Comparison of ENCODE assay signal across 10 cellular contexts in genomic region chr1:200869753-200870391, GRCh38. TPM values are rescaled to one million over a fixed set of nuclear protein-coding genes. Genes with fewer than 3 reads are reported as not detected.
DNase-seq lines count a peak whose midpoint lies in the region; ATAC-seq, FAIRE-seq and TF ChIP-seq lines count a peak whose summit lies in the region.
"Had no signal": no experiment of that assay in that cellular context is flagged by ENCODE, and none has a peak within 500 bp of the region (broad histone marks: within the 10 kb centered on the region; RNA-seq: fewer than 3 reads in every experiment).

No MANE protein-coding gene starts in this region.

- peaks cover 47 to 49% of the 10 kb centered on the region in 2 donors for H3K4me1 Mint-ChIP-seq in effector memory CD8-positive, alpha-beta T cell (ENCODE audit: low read depth in 2 of 2)

- peak in 1 of 3 experiments; percentile 21 for DNase-seq in effector memory CD8-positive, alpha-beta T cell
- no peak for DNase-seq in NCI-H510A treated with DMSO at 0.1 percent for 48 hours (lab: John Stamatoyannopoulos, UW)
- DNase-seq in D721Med (ENCODE audit: insufficient read length, low spot score) = no peak
- DNase-seq in urothelium cell line (ENCODE audit: low spot score) = no peak
- no peak for DNase-seq in left colon

- no peak for FAIRE-seq in D721Med (lab: Jason Lieb, UNC)
- FAIRE-seq in urothelium cell line (lab: Jason Lieb, UNC) = no peak

- no peak for TF ChIP-seq CTCF in D721Med (IDR thresholded peaks at IDR 0.05; ENCODE audit: insufficient read depth, missing control alignments)

- peak overlapping the region; percentile 88 to 91 for H3K27ac Mint-ChIP-seq in effector memory CD8-positive, alpha-beta T cell
- H3K27ac Mint-ChIP-seq: activated T-helper 2 cell treated with anti-CD3 and anti-CD28 coated beads, Interferon-gamma antibody, Interleukin-2, Interleukin-4, amounts not matched to agents 10 μg/mL and 5 μg/mL and 100 μg/mL, durations not matched to agents 14 hours and 24 hours and 36 hours had no signal

- peak; percentile 58 for ATAC-seq in GM18502 (IDR thresholded peaks at IDR 0.05; ENCODE audit: poor library complexity, unreplicated experiment)
- peak; percentile 46 for ATAC-seq in GM19397 (IDR thresholded peaks at IDR 0.05; ENCODE audit: unreplicated experiment)
- ATAC-seq in HG03135 (IDR thresholded peaks at IDR 0.05; ENCODE audit: unreplicated experiment) = peak; percentile 35
- peak; percentile 71 for ATAC-seq in effector memory CD8-positive, alpha-beta T cell (replicated peaks)
- ATAC-seq in left colon = no peak

- peak overlapping the region; percentile 68 to 72 for H3K4me3 Mint-ChIP-seq in effector memory CD8-positive, alpha-beta T cell
- H3K4me3 Mint-ChIP-seq: neural crest cell had no signal

- intact Hi-C loops in left colon (cut with DNase I, micrococcal nuclease) = no loop called here

- H3K36me3 Mint-ChIP-seq in effector memory CD8-positive, alpha-beta T cell (ENCODE audit: insufficient read depth) = no peaks in the 10 kb centered on the region

- peaks cover 11 to 14% of the 10 kb centered on the region in 2 donors for H3K27me3 Mint-ChIP-seq in effector memory CD8-positive, alpha-beta T cell

- H3K9me3 Mint-ChIP-seq in effector memory CD8-positive, alpha-beta T cell = no peaks in the 10 kb centered on the region
- H3K9me3 Mint-ChIP-seq: activated T-helper 2 cell treated with anti-CD3 and anti-CD28 coated beads, Interferon-gamma antibody, Interleukin-2, Interleukin-4, amounts not matched to agents 10 μg/mL and 5 μg/mL and 100 μg/mL, durations not matched to agents 14 hours and 24 hours and 36 hours; neural crest cell had no signal

RNA-seq across cellular contexts. Expression of gene GPR25, which starts 2.9 kb away (rescaled TPM):
- total RNA-seq in left colon = under 1 TPM in 1 of 2 donors, not detected in 1; 0.64 TPM
- total RNA-seq: activated T-helper 2 cell treated with anti-CD3 and anti-CD28 coated beads, Interferon-gamma antibody, Interleukin-2, Interleukin-4, amounts not matched to agents 10 μg/mL and 5 μg/mL and 100 μg/mL, durations not matched to agents 14 hours and 24 hours and 36 hours; neural crest cell had no signal

RNA-seq across cellular contexts. Expression of gene INAVA, which starts 24.8 kb away (rescaled TPM):
- total RNA-seq in left colon = 100 to 1,000 TPM; 172 to 195 TPM
- total RNA-seq: activated T-helper 2 cell treated with anti-CD3 and anti-CD28 coated beads, Interferon-gamma antibody, Interleukin-2, Interleukin-4, amounts not matched to agents 10 μg/mL and 5 μg/mL and 100 μg/mL, durations not matched to agents 14 hours and 24 hours and 36 hours had no signal
